In genomic region chr6:134464690-134465411, GRCh38 we compare ENCODE assay signal across 8 cellular contexts.
DNase-seq lines count a peak whose midpoint lies in the region; ATAC-seq and TF ChIP-seq lines count a peak whose summit lies in the region.

No MANE protein-coding gene starts in this region.

- peak; percentile 51 for DNase-seq in COLO829 (ENCODE audit: low spot score)
- DNase-seq in NCI-H69 (lab: John Stamatoyannopoulos, UW) = peak; percentile 78
- DNase-seq in foreskin keratinocyte = peak; percentile 96 to 98
- DNase-seq in omental fat pad (ENCODE audit: low spot score) = no peak
- DNase-seq in T-helper 1 cell = no peak
- DNase-seq in GOT3 (lab: John Stamatoyannopoulos, UW) = no peak
- DNase-seq in activated T-cell treated with anti-CD3 and anti-CD28 coated beads, Interleukin-2, amount 50 U/mL, for 1 hour = no peak

- H3K4me1 ChIP-seq in foreskin keratinocyte = peaks cover 36% of the 10 kb centered on the region

- H3K27me3 ChIP-seq in foreskin keratinocyte = no peaks in the 10 kb centered on the region

- H3K27ac ChIP-seq in foreskin keratinocyte = peak overlapping the region; percentile 96

- peak; percentile 4 for TF ChIP-seq CTCF in foreskin keratinocyte (conservative IDR thresholded peaks at IDR 0.05)
- TF ChIP-seq CTCF in omental fat pad (IDR thresholded peaks at IDR 0.05) = no peak

- ATAC-seq in HG02571 (IDR thresholded peaks at IDR 0.05; ENCODE audit: unreplicated experiment) = peak; percentile 50
- ATAC-seq in foreskin keratinocyte = peak; percentile 85
- ATAC-seq in omental fat pad (ENCODE audit: low FRiP score) = no peak

Comparison
In these comparisons a context has a peak if more than half of its experiments do, and no peak if none do; other contexts are left out.
1. DNase-seq: peak in COLO829 (single experiment), NCI-H69 (single experiment) and foreskin keratinocyte (2 of 2); none in omental fat pad (single experiment), T-helper 1 cell (0 of 5), GOT3 (single experiment) and activated T-cell treated with anti-CD3 and anti-CD28 coated beads, Interleukin-2, amount 50 U/mL, for 1 hour (single experiment).